Comparison of ENCODE assay signal across 1 cellular context in genomic region chr9:137223078-137224040, GRCh38.
TF ChIP-seq lines count a peak whose summit lies in the region.

No MANE protein-coding gene starts in this region.

TF ChIP-seq in HEK293, 187 proteins besides CTCF, POLR2A, EP300 and RAD21 (continued from another document):
- TF ChIP-seq PRDM10 (tag by site-specific recombination; IDR thresholded peaks at IDR 0.05) (peak; percentile 31; the same call in 1 of the 2 replicates), PATZ1 (tag by site-specific recombination; IDR thresholded peaks at IDR 0.05) (peak; percentile 95), ZNF76 (tag by site-specific recombination; IDR thresholded peaks at IDR 0.05; ENCODE audit: borderline replicate concordance, low read depth) (peak; percentile 84), ZBTB49 (tag by site-specific recombination; IDR thresholded peaks at IDR 0.05; ENCODE audit: low read depth) (no peak), ZNF600 (tag by site-specific recombination; IDR thresholded peaks at IDR 0.05) (peak; percentile 71; the same call in 1 of the 2 replicates), ZNF692 (tag by site-specific recombination; IDR thresholded peaks at IDR 0.05) (peak; percentile 57; the same call in 1 of the 2 replicates), ZFP69B (tag by site-specific recombination; IDR thresholded peaks at IDR 0.05) (0 out of 2 replicates have a peak, but pooled peaks have one; percentile 30), ZNF660 (tag by site-specific recombination; IDR thresholded peaks at IDR 0.05) (peak; percentile 71; the same call in 1 of the 2 replicates), KLF9 (tag by site-specific recombination; IDR thresholded peaks at IDR 0.05; ENCODE audit: low read depth) (peak; percentile 47; the same call in 1 of the 2 replicates), SCRT2 (tag by site-specific recombination; IDR thresholded peaks at IDR 0.05) (no peak), GLIS2 (tag by site-specific recombination; IDR thresholded peaks at IDR 0.05) (peak; percentile 90), SP7 (tag by site-specific recombination; IDR thresholded peaks at IDR 0.05) (peak; percentile 25; the same call in 1 of the 2 replicates), PRDM6 (tag by site-specific recombination; IDR thresholded peaks at IDR 0.05) (no peak), ZBTB8A (tag by site-specific recombination; IDR thresholded peaks at IDR 0.05) (peak; percentile 40), ZNF843 (tag by site-specific recombination; IDR thresholded peaks at IDR 0.05) (0 out of 2 replicates have a peak, but pooled peaks have one; percentile 43), ZSCAN5A (tag by site-specific recombination; IDR thresholded peaks at IDR 0.05) (no peak), SP3 (tag by site-specific recombination; IDR thresholded peaks at IDR 0.05) (peak; percentile 76), ZFP37 (tag by site-specific recombination; IDR thresholded peaks at IDR 0.05) (peak; percentile 53; the same call in 1 of the 2 replicates), KLF16 (tag by site-specific recombination; IDR thresholded peaks at IDR 0.05) (peak; percentile 50; the same call in 1 of the 2 replicates), ZNF629 (tag by site-specific recombination; IDR thresholded peaks at IDR 0.05) (0 out of 2 replicates have a peak, but pooled peaks have one; percentile 37), FEZF1 (tag by site-specific recombination; IDR thresholded peaks at IDR 0.05) (peak; percentile 37; the same call in 1 of the 2 replicates), ZIC2 (tag by site-specific recombination; IDR thresholded peaks at IDR 0.05) (no peak), ZNF658 (tag by site-specific recombination; IDR thresholded peaks at IDR 0.05) (no peak), ZNF596 (tag by site-specific recombination; IDR thresholded peaks at IDR 0.05) (no peak), ZNF555 (tag by site-specific recombination; conservative IDR thresholded peaks at IDR 0.05) (no peak), ZBTB7A (tag by site-specific recombination; IDR thresholded peaks at IDR 0.05; ENCODE audit: low read depth) (peak; percentile 46; the same call in 1 of the 2 replicates), ZSCAN4 (tag by site-specific recombination; IDR thresholded peaks at IDR 0.05) (no peak), ZSCAN30 (tag by site-specific recombination; IDR thresholded peaks at IDR 0.05) (0 out of 2 replicates have a peak, but pooled peaks have one; percentile 50), SP2 (tag by site-specific recombination; IDR thresholded peaks at IDR 0.05) (peak; percentile 90), ZBTB10 (tag by site-specific recombination; IDR thresholded peaks at IDR 0.05) (peak; percentile 96), EGR2 (tag by site-specific recombination; IDR thresholded peaks at IDR 0.05; ENCODE audit: low read depth) (peak; percentile 52), ZNF214 (tag by site-specific recombination; IDR thresholded peaks at IDR 0.05; ENCODE audit: borderline replicate concordance) (no peak), ZNF184 (tag by site-specific recombination; IDR thresholded peaks at IDR 0.05) (no peak), MYNN (tag by site-specific recombination; IDR thresholded peaks at IDR 0.05; ENCODE audit: borderline replicate concordance) (no peak), GLI4 (tag by site-specific recombination; IDR thresholded peaks at IDR 0.05) (no peak)
